In genomic region chr10:3866347-3866746, GRCh38 we compare ENCODE assay signal across 17 cellular contexts.
DNase-seq lines count a peak whose midpoint lies in the region; ATAC-seq and TF ChIP-seq lines count a peak whose summit lies in the region.
"Had no signal": no experiment of that assay in that cellular context is flagged by ENCODE, and none has a peak within 500 bp of the region (broad histone marks: within the 10 kb centered on the region; RNA-seq: fewer than 3 reads in every experiment).

No MANE protein-coding gene starts in this region.

- H3K23ac ChIP-seq in mesendoderm (ENCODE audit: low read length), result no peak overlapping the region

- H3K79me2 ChIP-seq in GM23248 (ENCODE audit: insufficient read depth), result no peaks in the 10 kb centered on the region
- H3K79me2 ChIP-seq in mesendoderm (ENCODE audit: control insufficient read depth, insufficient read depth, low read length), result no peaks in the 10 kb centered on the region

- 45 to 53% methylated on average over 3 of the region's 3 CpGs for WGBS in GM23248 (ENCODE audit: low coverage in 1 of 2, low lambda C conversion rate in 2 of 2, missing lambda C conversion rate in 2 of 2), 2 experiments
- no CpG with 5 or more reads among the region's 3 CpGs for WGBS in mesendoderm (ENCODE audit: extremely low coverage, insufficient coverage, low lambda C conversion rate)

- H3K18ac ChIP-seq in mesendoderm (ENCODE audit: low read length), result no peak overlapping the region

- H3K27ac ChIP-seq in GM23248 (no peak overlapping the region), mesendoderm (ENCODE audit: low read depth, low read length) (no peak overlapping the region)
- H3K27ac ChIP-seq: esophagus muscularis mucosa had no signal

- no peaks in the 10 kb centered on the region for H3K9me3 Mint-ChIP-seq in activated T-cell treated with anti-CD3 and anti-CD28 coated beads, Interleukin-2, amount 50 U/mL, for 24 hours
- no peaks in the 10 kb centered on the region for H3K9me3 Mint-ChIP-seq in activated B cell treated with CpG ODN at 0.5 μM for 24 hours

- 0 out of 2 replicates have a peak, but pooled peaks cover 4% of the 10 kb centered on the region for H3F3A ChIP-seq in GM23248 (ENCODE audit: insufficient read depth)

- H3K79me1 ChIP-seq in mesendoderm (ENCODE audit: low read length), result no peaks in the 10 kb centered on the region

- H4K8ac ChIP-seq in mesendoderm (ENCODE audit: low read depth, low read length), result no peak overlapping the region

- H3K9me2 ChIP-seq in GM23248 (ENCODE audit: insufficient read depth), result no peaks in the 10 kb centered on the region

- TF ChIP-seq CTCF in activated B cell treated with CpG ODN at 0.5 μM for 24 hours (IDR thresholded peaks at IDR 0.05) (no peak), GM13977 (IDR thresholded peaks at IDR 0.05; ENCODE audit: extremely low read depth, insufficient read depth, missing control alignments) (no peak)

- no peak for DNase-seq in activated T-cell treated with anti-CD3 and anti-CD28 coated beads, Interleukin-2, amount 50 U/mL, for 24 hours
- DNase-seq in activated T-cell treated with anti-CD3 and anti-CD28 coated beads, Interleukin-2, amount 50 U/mL, for 48 hours, result no peak
- DNase-seq in GM23248 (no peak), activated B cell treated with CpG ODN at 0.5 μM for 24 hours (no peak), mesendoderm (no peak), AML-193 (lab: John Stamatoyannopoulos, UW) (no peak), GM13977 (ENCODE audit: low spot score) (no peak)
- DNase-seq: ACHN, caudate nucleus, DND-41, NCI-H1417 treated with DMSO at 0.1 percent for 48 hours, NCI-H774, occipital lobe, Right ventricle myocardium superior had no signal

- H3K27ac Mint-ChIP-seq in activated T-cell treated with anti-CD3 and anti-CD28 coated beads, Interleukin-2, amount 50 U/mL, for 24 hours, result peak overlapping the region; percentile 96
- H3K27ac Mint-ChIP-seq in activated B cell treated with CpG ODN at 0.5 μM for 24 hours, result peak overlapping the region; percentile 19

- H3K56ac ChIP-seq in mesendoderm (ENCODE audit: low read length), result peak overlapping the region; percentile 27

- peak overlapping the region; percentile 28 for H3K4me3 Mint-ChIP-seq in activated T-cell treated with anti-CD3 and anti-CD28 coated beads, Interleukin-2, amount 50 U/mL, for 24 hours
- H3K4me3 Mint-ChIP-seq in activated B cell treated with CpG ODN at 0.5 μM for 24 hours, result no peak overlapping the region

- POLR2A ChIA-PET in activated B cell treated with CpG ODN at 0.5 μM for 24 hours (lab: Charles Lee), result interaction anchor here (1.4 to 2.0 kb wide), 2 partner anchors 14 to 82 kb away, joined by 7 to 19 read pairs; partner anchors contain the start of gene KLF6

- H2BK15ac ChIP-seq in mesendoderm (replicated peaks; ENCODE audit: low read depth), result no peak overlapping the region

- H3K4me2 ChIP-seq in GM23248 (ENCODE audit: unreplicated experiment) (no peak overlapping the region), mesendoderm (ENCODE audit: low read length) (no peak overlapping the region)

- H2BK120ac ChIP-seq in mesendoderm (ENCODE audit: low read depth, low read length), result no peak overlapping the region

- in situ Hi-C loops in GM23248 (cut with MboI) (no loop called here), GM13977 (cut with MboI; ENCODE audit: low pct_unique_long_range_greater_than_20kb, low sequenced_read_pairs, unreplicated experiment) (no loop called here)

- H2AFZ ChIP-seq in GM23248, result 0 out of 2 replicates have a peak overlapping the region, but pooled peaks have one; percentile 42

- CTCF ChIA-PET in activated B cell treated with CpG ODN at 0.5 μM for 24 hours (lab: Charles Lee), result no interaction called here

- H3K27me3 ChIP-seq in GM23248 (replicated peaks; ENCODE audit: insufficient read depth), result no peaks in the 10 kb centered on the region
- no peaks in the 10 kb centered on the region for H3K27me3 ChIP-seq in mesendoderm (ENCODE audit: insufficient read depth, low read length, poor library complexity)
- H3K27me3 ChIP-seq: esophagus muscularis mucosa had no signal

- H2BK5ac ChIP-seq in mesendoderm (ENCODE audit: low read length), result no peak overlapping the region

- intact Hi-C loops in activated B cell treated with CpG ODN at 0.5 μM for 24 hours (cut with micrococcal nuclease), result no loop called here

- no peaks in the 10 kb centered on the region for H3K9me3 ChIP-seq in GM23248 (ENCODE audit: low read depth)
- H3K9me3 ChIP-seq: esophagus muscularis mucosa had no signal

- no peak overlapping the region for H3K9ac ChIP-seq in GM23248
- H3K9ac ChIP-seq in mesendoderm (ENCODE audit: low read length), result no peak overlapping the region

- H4K20me1 ChIP-seq in GM23248 (ENCODE audit: insufficient read depth), result no peaks in the 10 kb centered on the region

- no peak overlapping the region for H3K4ac ChIP-seq in mesendoderm (ENCODE audit: low read depth, low read length)

- ATAC-seq in activated B cell treated with CpG ODN at 0.5 μM for 24 hours (ENCODE audit: low read depth), result peak; percentile 28
- ATAC-seq in HG03565 (IDR thresholded peaks at IDR 0.05; ENCODE audit: unreplicated experiment), result no peak

- peaks cover 65% of the 10 kb centered on the region for H3K4me1 Mint-ChIP-seq in activated T-cell treated with anti-CD3 and anti-CD28 coated beads, Interleukin-2, amount 50 U/mL, for 24 hours (ENCODE audit: low read depth)
- H3K4me1 Mint-ChIP-seq in activated B cell treated with CpG ODN at 0.5 μM for 24 hours, result peaks cover 33% of the 10 kb centered on the region

- no peaks in the 10 kb centered on the region for H3K36me3 Mint-ChIP-seq in activated T-cell treated with anti-CD3 and anti-CD28 coated beads, Interleukin-2, amount 50 U/mL, for 24 hours (ENCODE audit: low read depth)
- no peaks in the 10 kb centered on the region for H3K36me3 Mint-ChIP-seq in activated B cell treated with CpG ODN at 0.5 μM for 24 hours (ENCODE audit: low read depth)

- H3K36me3 ChIP-seq in GM23248 (ENCODE audit: low read depth) (no peaks in the 10 kb centered on the region), mesendoderm (ENCODE audit: control insufficient read depth, insufficient read depth, low read length) (no peaks in the 10 kb centered on the region)
- H3K36me3 ChIP-seq: esophagus muscularis mucosa had no signal

- H3K4me3 ChIP-seq in GM23248 (no peak overlapping the region), mesendoderm (ENCODE audit: low read length) (no peak overlapping the region)
- H3K4me3 ChIP-seq: esophagus muscularis mucosa, lung had no signal

- no peak overlapping the region for H2AK5ac ChIP-seq in mesendoderm (ENCODE audit: low read length)

- no peak overlapping the region for H4K5ac ChIP-seq in mesendoderm (ENCODE audit: low read length)

- H3K4me1 ChIP-seq in GM23248 (ENCODE audit: insufficient read depth), result peaks cover 3% of the 10 kb centered on the region
- H3K4me1 ChIP-seq in mesendoderm (ENCODE audit: control insufficient read depth, low read depth, low read length), result no peaks in the 10 kb centered on the region

- no peaks in the 10 kb centered on the region for H3K27me3 Mint-ChIP-seq in activated T-cell treated with anti-CD3 and anti-CD28 coated beads, Interleukin-2, amount 50 U/mL, for 24 hours
- H3K27me3 Mint-ChIP-seq in activated B cell treated with CpG ODN at 0.5 μM for 24 hours, result no peaks in the 10 kb centered on the region
